8 cellular contexts compared by ENCODE assay signal in genomic region chr1:212792396-212792908, GRCh38. TPM values are rescaled to one million over a fixed set of nuclear protein-coding genes. Genes with fewer than 3 reads are reported as not detected.
DNase-seq lines count a peak whose midpoint lies in the region; ATAC-seq and TF ChIP-seq lines count a peak whose summit lies in the region.

No MANE protein-coding gene starts in this region.

- peak overlapping the region; percentile 80 for H3K4me3 ChIP-seq in iPS-18a (ENCODE audit: low read length)

- H3K9me3 Mint-ChIP-seq in activated T-helper 1 cell treated with anti-CD3 and anti-CD28 coated beads, Interleukin-12 subunit alpha, Interleukin-12 subunit beta, Interleukin-2, Interleukin-4 antibody, amounts not matched to agents 30 ng/mL and 10 ng/mL and 1 ng/mL, durations not matched to agents 14 hours and 24 hours and 36 hours, result peaks cover 4% of the 10 kb centered on the region
- H3K9me3 Mint-ChIP-seq in stimulated activated naive CD8-positive, alpha-beta T cell treated with anti-CD3 and anti-CD28 coated beads, Interleukin-15, amount 100 ng/mL, for 72 hours, result peaks cover 0 to 6% of the 10 kb centered on the region in 2 donors

- peak overlapping the region; percentile 98 for H3K27ac Mint-ChIP-seq in activated T-helper 1 cell treated with anti-CD3 and anti-CD28 coated beads, Interleukin-12 subunit alpha, Interleukin-12 subunit beta, Interleukin-2, Interleukin-4 antibody, amounts not matched to agents 30 ng/mL and 10 ng/mL and 1 ng/mL, durations not matched to agents 14 hours and 24 hours and 36 hours
- H3K27ac Mint-ChIP-seq in stimulated activated naive CD8-positive, alpha-beta T cell treated with anti-CD3 and anti-CD28 coated beads, Interleukin-15, amount 100 ng/mL, for 72 hours, result peak overlapping the region; percentile 98 to 99

- in situ Hi-C loops in KBM-7 (cut with MboI; ENCODE audit: low pct_unique_long_range_greater_than_20kb, low sequenced_read_pairs), result no loop called here

- no peak for ATAC-seq in stimulated activated naive CD8-positive, alpha-beta T cell treated with anti-CD3 and anti-CD28 coated beads, Interleukin-15, amount 100 ng/mL, for 72 hours

- H3K36me3 Mint-ChIP-seq in activated T-helper 1 cell treated with anti-CD3 and anti-CD28 coated beads, Interleukin-12 subunit alpha, Interleukin-12 subunit beta, Interleukin-2, Interleukin-4 antibody, amounts not matched to agents 30 ng/mL and 10 ng/mL and 1 ng/mL, durations not matched to agents 14 hours and 24 hours and 36 hours (ENCODE audit: low read depth), result peaks cover 16% of the 10 kb centered on the region

- H3K27ac ChIP-seq in iPS-18a (ENCODE audit: low read length), result no peak overlapping the region

- no peaks in the 10 kb centered on the region for H3K27me3 ChIP-seq in iPS-18a (ENCODE audit: control insufficient read depth, insufficient read depth, low read length)

- peaks cover 30% of the 10 kb centered on the region for H3K4me1 Mint-ChIP-seq in activated T-helper 1 cell treated with anti-CD3 and anti-CD28 coated beads, Interleukin-12 subunit alpha, Interleukin-12 subunit beta, Interleukin-2, Interleukin-4 antibody, amounts not matched to agents 30 ng/mL and 10 ng/mL and 1 ng/mL, durations not matched to agents 14 hours and 24 hours and 36 hours (ENCODE audit: low read depth)
- peaks cover 43% of the 10 kb centered on the region for H3K4me1 Mint-ChIP-seq in stimulated activated naive CD8-positive, alpha-beta T cell treated with anti-CD3 and anti-CD28 coated beads, Interleukin-15, amount 100 ng/mL, for 72 hours

- DNase-seq in DMS53 (lab: John Stamatoyannopoulos, UW), result peak; percentile 38
- DNase-seq in DMS53 treated with DMSO at 0.1 percent for 48 hours (lab: John Stamatoyannopoulos, UW; ENCODE audit: unreplicated experiment), result no peak
- DNase-seq in activated T-helper 1 cell treated with anti-CD3 and anti-CD28 coated beads, Interleukin-12 subunit alpha, Interleukin-12 subunit beta, Interleukin-2, Interleukin-4 antibody, amounts not matched to agents 30 ng/mL and 10 ng/mL and 1 ng/mL, durations not matched to agents 14 hours and 24 hours and 36 hours (ENCODE audit: low spot score), result no peak
- no peak for DNase-seq in stimulated activated naive CD8-positive, alpha-beta T cell treated with anti-CD3 and anti-CD28 coated beads, Interleukin-15, amount 100 ng/mL, for 72 hours
- DNase-seq in epidermal melanocyte (ENCODE audit: insufficient read length, low spot score), result no peak
- DNase-seq in GM10266 (ENCODE audit: extremely low spot score), result no peak
- no peak for DNase-seq in KBM-7

- peak overlapping the region; percentile 86 for H3K9ac ChIP-seq in iPS-18a (ENCODE audit: low read length)

- no peaks in the 10 kb centered on the region for H3K4me1 ChIP-seq in iPS-18a (ENCODE audit: control insufficient read depth, low read depth, low read length)

- peaks cover 8% of the 10 kb centered on the region for H3K36me3 ChIP-seq in iPS-18a (ENCODE audit: control insufficient read depth, low read depth, low read length)

- H3K27me3 Mint-ChIP-seq in activated T-helper 1 cell treated with anti-CD3 and anti-CD28 coated beads, Interleukin-12 subunit alpha, Interleukin-12 subunit beta, Interleukin-2, Interleukin-4 antibody, amounts not matched to agents 30 ng/mL and 10 ng/mL and 1 ng/mL, durations not matched to agents 14 hours and 24 hours and 36 hours (ENCODE audit: insufficient read depth), result no peaks in the 10 kb centered on the region
- no peaks in the 10 kb centered on the region for H3K27me3 Mint-ChIP-seq in stimulated activated naive CD8-positive, alpha-beta T cell treated with anti-CD3 and anti-CD28 coated beads, Interleukin-15, amount 100 ng/mL, for 72 hours

- peak overlapping the region; percentile 99 for H3K4me3 Mint-ChIP-seq in activated T-helper 1 cell treated with anti-CD3 and anti-CD28 coated beads, Interleukin-12 subunit alpha, Interleukin-12 subunit beta, Interleukin-2, Interleukin-4 antibody, amounts not matched to agents 30 ng/mL and 10 ng/mL and 1 ng/mL, durations not matched to agents 14 hours and 24 hours and 36 hours
- peak overlapping the region; percentile 99 to 100 for H3K4me3 Mint-ChIP-seq in stimulated activated naive CD8-positive, alpha-beta T cell treated with anti-CD3 and anti-CD28 coated beads, Interleukin-15, amount 100 ng/mL, for 72 hours

- intact Hi-C loops in activated T-helper 1 cell treated with anti-CD3 and anti-CD28 coated beads, Interleukin-12 subunit alpha, Interleukin-12 subunit beta, Interleukin-2, Interleukin-4 antibody, amounts not matched to agents 30 ng/mL and 10 ng/mL and 1 ng/mL, durations not matched to agents 14 hours and 24 hours and 36 hours (cut with micrococcal nuclease), result loop anchor here (5.0 to 10.0 kb wide), 3 partner anchors 225 to 1118 kb away; partner anchors contain the start of genes LPGAT1 and NEK2

- no peaks in the 10 kb centered on the region for H3K9me3 ChIP-seq in iPS-18a (ENCODE audit: control insufficient read depth, low read depth, low read length)

- TF ChIP-seq CTCF in GM10266 (IDR thresholded peaks at IDR 0.05; ENCODE audit: control insufficient read depth, insufficient read depth, low read depth, missing control alignments), result no peak

RNA-seq across cellular contexts. Expression of gene TATDN3, which starts 0.8 kb away (rescaled TPM):
- 14.4 and 18.5 TPM in 2 replicates for total RNA-seq in activated T-helper 1 cell treated with anti-CD3 and anti-CD28 coated beads, Interleukin-12 subunit alpha, Interleukin-12 subunit beta, Interleukin-2, Interleukin-4 antibody, amounts not matched to agents 30 ng/mL and 10 ng/mL and 1 ng/mL, durations not matched to agents 14 hours and 24 hours and 36 hours

RNA-seq across cellular contexts. Expression of gene NSL1, which starts 0.9 kb away (rescaled TPM):
- 40.2 and 44.7 TPM in 2 replicates for total RNA-seq in activated T-helper 1 cell treated with anti-CD3 and anti-CD28 coated beads, Interleukin-12 subunit alpha, Interleukin-12 subunit beta, Interleukin-2, Interleukin-4 antibody, amounts not matched to agents 30 ng/mL and 10 ng/mL and 1 ng/mL, durations not matched to agents 14 hours and 24 hours and 36 hours

RNA-seq across cellular contexts. Expression of gene SPATA45, which starts 55.0 kb away (rescaled TPM):
- not detected in 2 replicates for total RNA-seq in activated T-helper 1 cell treated with anti-CD3 and anti-CD28 coated beads, Interleukin-12 subunit alpha, Interleukin-12 subunit beta, Interleukin-2, Interleukin-4 antibody, amounts not matched to agents 30 ng/mL and 10 ng/mL and 1 ng/mL, durations not matched to agents 14 hours and 24 hours and 36 hours
